ENCODE assay signal across 23 cellular contexts in genomic region chr7:65285906-65286864, GRCh38.
"Had no signal": no experiment of that assay in that cellular context is flagged by ENCODE, and none has a peak within 500 bp of the region (broad histone marks: within the 10 kb centered on the region; RNA-seq: fewer than 3 reads in every experiment).

No MANE protein-coding gene starts in this region.

- DNase-seq: activated CD4-positive, alpha-beta T cell treated with anti-CD3 and anti-CD28 coated beads for 36 hours; activated CD8-positive, alpha-beta memory T cell treated with anti-CD3 and anti-CD28 coated beads, Interleukin-2, amount 50 U/mL, for 4 hours; activated CD8-positive, alpha-beta T cell treated with anti-CD3 and anti-CD28 coated beads for 36 hours; activated gamma-delta T cell; activated naive CD8-positive, alpha-beta T cell treated with anti-CD3 and anti-CD28 coated beads for 36 hours; activated T-cell treated with anti-CD3 and anti-CD28 coated beads, Interleukin-2, amount 50 U/mL, for 72 hours; central memory CD4-positive, alpha-beta T cell; cortex of kidney; effector CD8-positive, alpha-beta T cell; foreskin fibroblast; glutamatergic neuron; kidney glomerular epithelial cell; left ventricle myocardium superior; mesenchymal stem cell; naive thymus-derived CD8-positive, alpha-beta T cell; retina; stimulated activated CD4-positive, alpha-beta T cell treated with anti-CD3 and anti-CD28 coated beads, Interleukin-2, amount 100 ng/mL, for 48 hours; T1000; tibial artery had no signal

- FAIRE-seq: urothelium cell line had no signal

- H3K9me3 ChIP-seq: neutrophil, tibial artery had no signal

- H3K27ac ChIP-seq: neutrophil, parathyroid adenoma, tibial artery had no signal

- H3K4me1 ChIP-seq: parathyroid adenoma, tibial artery had no signal

- H2AFZ ChIP-seq: parathyroid adenoma had no signal

- H3K36me3 ChIP-seq: neutrophil, tibial artery had no signal

- H3K4me3 ChIP-seq: tibial artery had no signal

- ATAC-seq: activated CD4-positive, alpha-beta T cell treated with anti-CD3 and anti-CD28 coated beads for 36 hours; activated CD8-positive, alpha-beta T cell treated with anti-CD3 and anti-CD28 coated beads for 36 hours; activated T-cell treated with anti-CD3 and anti-CD28 coated beads, Interleukin-2, amount 50 U/mL, for 72 hours; left ventricle myocardium superior; naive thymus-derived CD8-positive, alpha-beta T cell; stimulated activated memory B cell treated with anti-CD40 and anti-IgM and Interleukin-4, amounts not matched to agents 10 μg/mL and 1 μg/mL and 100 μg/mL, for 72 hours had no signal

- H3K79me2 ChIP-seq: parathyroid adenoma had no signal

- H3K27me3 ChIP-seq: neutrophil, tibial artery had no signal

- H3K9ac ChIP-seq: parathyroid adenoma had no signal
